7 cellular contexts compared by ENCODE assay signal in the genomic region with DNA sequence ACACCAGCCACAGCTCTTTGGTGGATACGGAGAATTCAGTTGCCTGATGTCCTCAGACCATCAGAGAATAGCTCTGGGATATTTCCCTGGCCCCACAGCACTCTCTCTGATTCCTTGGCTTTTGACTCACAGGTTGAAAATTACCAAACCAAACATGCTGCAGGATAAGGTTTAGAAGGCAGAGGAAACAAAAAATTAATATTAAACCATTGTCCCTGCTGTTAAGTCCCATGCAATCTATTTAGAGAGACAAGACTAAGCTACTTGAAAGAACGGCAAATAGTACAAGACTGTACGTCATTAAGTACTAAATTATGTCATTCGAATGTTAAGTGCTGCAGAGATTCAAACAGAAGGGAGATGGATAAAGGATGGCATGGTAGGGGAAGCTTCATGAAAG.
"Had no signal": no experiment of that assay in that cellular context is flagged by ENCODE, and none has a peak within 500 bp of the region (broad histone marks: within the 10 kb centered on the region; RNA-seq: fewer than 3 reads in every experiment).

No MANE protein-coding gene starts in this region.

- DNase-seq: H9, HFFc6 had no signal

- H3K4me3 ChIP-seq: GM23338, K562 had no signal

- H3K27ac ChIP-seq: HL-60 had no signal

- H3K4me2 ChIP-seq: GM23338 had no signal

- ATAC-seq: GM23338, HCT116, HepG2, K562 had no signal

- H2AFZ ChIP-seq: GM23338 had no signal
